ENCODE assay signal across 9 cellular contexts in the genomic region with DNA sequence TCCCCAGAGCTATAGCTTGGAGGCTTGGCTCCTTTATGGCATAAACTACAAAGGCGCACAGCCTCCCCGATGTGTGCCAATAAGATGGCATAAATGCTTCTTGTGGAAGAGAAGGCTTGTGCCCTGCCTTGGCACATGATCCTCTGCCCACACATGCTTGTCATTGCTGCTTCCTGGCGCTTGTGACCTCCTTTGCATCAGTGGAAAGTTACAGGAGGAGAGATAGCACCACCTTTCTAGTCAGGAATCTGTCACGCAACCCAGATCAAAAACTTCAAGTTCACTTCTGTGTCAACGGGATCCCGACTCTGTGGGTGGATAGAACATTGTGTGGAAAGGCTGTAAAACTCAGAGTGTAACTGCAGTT.
A peak's percentile ranks its signal among the peaks of the same experiment; 100 is the strongest.
DNase-seq lines count a peak whose midpoint lies in the region; ATAC-seq and TF ChIP-seq lines count a peak whose summit lies in the region.
"Had no signal": no experiment of that assay in that cellular context is flagged by ENCODE, and none has a peak within 500 bp of the region (broad histone marks: within the 10 kb centered on the region; RNA-seq: fewer than 3 reads in every experiment).

No MANE protein-coding gene starts in this region.

- peak; percentile 30 for ATAC-seq in esophagus mucosa
- ATAC-seq in GM18519 (IDR thresholded peaks at IDR 0.05; ENCODE audit: low FRiP score, unreplicated experiment): no peak

- peaks cover 14% of the 10 kb centered on the region for H3K4me1 Mint-ChIP-seq in nephron progenitor cell

- in situ Hi-C loops in G401 (cut with HindIII; ENCODE audit: low sequenced_read_pairs): no loop called here

- DNase-seq in G401 (ENCODE audit: low spot score) (peak; percentile 91), nephron progenitor cell (no peak), NCI-H2081 treated with DMSO at 0.1 percent for 48 hours (lab: John Stamatoyannopoulos, UW) (no peak), NCI-H526 treated with DMSO at 0.1 percent for 48 hours (lab: John Stamatoyannopoulos, UW) (no peak)
- peak; percentile 31 for DNase-seq in activated CD8-positive, alpha-beta memory T cell treated with anti-CD3 and anti-CD28 coated beads, Interleukin-2, amount 50 U/mL, for 1 hour (ENCODE audit: extremely low read depth)
- DNase-seq in stimulated activated CD4-positive, alpha-beta T cell treated with anti-CD3 and anti-CD28 coated beads, Interleukin-1b, Interleukin-23, amount 100 ng/mL, for 24 hours (ENCODE audit: low read depth in 4 of 4, low spot score in 1 of 4): peak in 3 of 4 experiments; percentile 35 to 63 (median 46)
- DNase-seq: NK-92 treated with Interleukin-12 subunit alpha and Interleukin-12 subunit beta, amount 100 ng/mL, for 24 hours had no signal

- no peak overlapping the region for H3K27ac Mint-ChIP-seq in nephron progenitor cell

- H3K36me3 Mint-ChIP-seq in nephron progenitor cell (ENCODE audit: low read depth): no peaks in the 10 kb centered on the region

- TF ChIP-seq CTCF in nephron progenitor cell (IDR thresholded peaks at IDR 0.05): no peak

- peaks cover 9% of the 10 kb centered on the region for H3K27me3 Mint-ChIP-seq in nephron progenitor cell (ENCODE audit: low read depth, poor library complexity)

- H3K4me3 Mint-ChIP-seq in nephron progenitor cell: no peak overlapping the region

- no peaks in the 10 kb centered on the region for H3K9me3 Mint-ChIP-seq in nephron progenitor cell

Comparison
In these comparisons a context has a peak if more than half of its experiments do, and no peak if none do; other contexts are left out.
1. DNase-seq: peak in G401 (single experiment), activated CD8-positive, alpha-beta memory T cell treated with anti-CD3 and anti-CD28 coated beads, Interleukin-2, amount 50 U/mL, for 1 hour (single experiment) and stimulated activated CD4-positive, alpha-beta T cell treated with anti-CD3 and anti-CD28 coated beads, Interleukin-1b, Interleukin-23, amount 100 ng/mL, for 24 hours (3 of 4); none in nephron progenitor cell (single experiment), NCI-H2081 treated with DMSO at 0.1 percent for 48 hours (single experiment) and NCI-H526 treated with DMSO at 0.1 percent for 48 hours (single experiment).